1 cellular context compared by ENCODE assay signal in the genomic region with DNA sequence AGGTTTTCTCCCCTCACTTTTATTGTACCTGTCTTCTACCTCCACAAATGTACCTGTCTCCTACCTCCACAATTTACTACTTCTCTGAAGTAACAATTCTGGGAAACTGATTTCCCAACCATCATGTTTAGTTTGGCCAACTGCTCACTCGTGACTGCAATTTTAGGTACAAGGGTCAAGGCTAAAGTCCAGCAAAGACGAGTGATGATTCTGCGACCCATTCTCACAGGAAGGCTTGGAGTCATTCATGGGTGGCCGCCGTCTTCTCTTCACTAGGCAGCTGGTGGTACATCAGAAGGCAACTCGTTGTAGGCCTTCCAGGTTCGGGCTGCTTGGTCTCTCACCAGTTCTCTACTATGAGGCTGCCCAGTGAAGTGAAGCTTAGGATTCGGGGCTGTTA.
TF ChIP-seq lines count a peak whose summit lies in the region.

No MANE protein-coding gene starts in this region.

TF ChIP-seq in IMR-90, 13 proteins besides CTCF, POLR2A, EP300 and RAD21:
- TF ChIP-seq MAZ (IDR thresholded peaks at IDR 0.05; ENCODE audit: borderline replicate concordance, low read depth, low read length) (no peak), NFE2L2 (IDR thresholded peaks at IDR 0.05; ENCODE audit: low read depth, low read length) (no peak), BHLHE40 (IDR thresholded peaks at IDR 0.05; ENCODE audit: low read depth, low read length) (no peak), CEBPB (IDR thresholded peaks at IDR 0.05; ENCODE audit: low read depth, low read length) (no peak), RFX5 (IDR thresholded peaks at IDR 0.05; ENCODE audit: low read depth, low read length) (no peak), MAFK (IDR thresholded peaks at IDR 0.05; ENCODE audit: low read depth, low read length) (no peak), FOS (IDR thresholded peaks at IDR 0.05; ENCODE audit: low read depth, low read length) (no peak), CHD1 (IDR thresholded peaks at IDR 0.05; ENCODE audit: low read depth, low read length) (no peak)
- TF ChIP-seq, protein P1, sequence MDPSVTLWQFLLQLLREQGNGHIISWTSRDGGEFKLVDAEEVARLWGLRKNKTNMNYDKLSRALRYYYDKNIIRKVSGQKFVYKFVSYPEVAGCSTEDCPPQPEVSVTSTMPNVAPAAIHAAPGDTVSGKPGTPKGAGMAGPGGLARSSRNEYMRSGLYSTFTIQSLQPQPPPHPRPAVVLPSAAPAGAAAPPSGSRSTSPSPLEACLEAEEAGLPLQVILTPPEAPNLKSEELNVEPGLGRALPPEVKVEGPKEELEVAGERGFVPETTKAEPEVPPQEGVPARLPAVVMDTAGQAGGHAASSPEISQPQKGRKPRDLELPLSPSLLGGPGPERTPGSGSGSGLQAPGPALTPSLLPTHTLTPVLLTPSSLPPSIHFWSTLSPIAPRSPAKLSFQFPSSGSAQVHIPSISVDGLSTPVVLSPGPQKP (IDR thresholded peaks at IDR 0.05; ENCODE audit: borderline replicate concordance, low read depth, low read length), result no peak
